Comparison of ENCODE assay signal across 18 cellular contexts in genomic region chr6:38391206-38391908, GRCh38.
DNase-seq lines count a peak whose midpoint lies in the region; ATAC-seq and TF ChIP-seq lines count a peak whose summit lies in the region.
"Had no signal": no experiment of that assay in that cellular context is flagged by ENCODE, and none has a peak within 500 bp of the region (broad histone marks: within the 10 kb centered on the region; RNA-seq: fewer than 3 reads in every experiment).

No MANE protein-coding gene starts in this region.

- TF ChIP-seq CTCF in choroid plexus epithelial cell (conservative IDR thresholded peaks at IDR 0.05; ENCODE audit: low read depth, low read length) (no peak), psoas muscle (IDR thresholded peaks at IDR 0.05) (no peak)

- no peaks in the 10 kb centered on the region for H3K27me3 ChIP-seq in H7 (ENCODE audit: control insufficient read depth, insufficient read depth, low read length)
- H3K27me3 ChIP-seq in psoas muscle (ENCODE audit: insufficient read depth in 3 of 3, low read length in 2 of 3): no peaks in the 10 kb centered on the region
- H3K27me3 ChIP-seq: esophagus squamous epithelium, Peyer's patch had no signal

- H3K4me1 Mint-ChIP-seq in activated T-cell treated with anti-CD3 and anti-CD28 coated beads, Interleukin-2, amount 50 U/mL, for 4 hours (ENCODE audit: low read depth): peaks cover 4% of the 10 kb centered on the region
- H3K4me1 Mint-ChIP-seq in activated T-helper 1 cell treated with anti-CD3 and anti-CD28 coated beads, Interleukin-12 subunit alpha, Interleukin-12 subunit beta, Interleukin-2, Interleukin-4 antibody, amounts not matched to agents 30 ng/mL and 10 ng/mL and 1 ng/mL, durations not matched to agents 14 hours and 24 hours and 36 hours (ENCODE audit: low read depth): no peaks in the 10 kb centered on the region

- no peak overlapping the region for H3K27ac Mint-ChIP-seq in activated T-helper 1 cell treated with anti-CD3 and anti-CD28 coated beads, Interleukin-12 subunit alpha, Interleukin-12 subunit beta, Interleukin-2, Interleukin-4 antibody, amounts not matched to agents 30 ng/mL and 10 ng/mL and 1 ng/mL, durations not matched to agents 14 hours and 24 hours and 36 hours
- H3K27ac Mint-ChIP-seq: memory B cell had no signal

- peaks cover 6% of the 10 kb centered on the region for H3K36me3 Mint-ChIP-seq in activated T-cell treated with anti-CD3 and anti-CD28 coated beads, Interleukin-2, amount 50 U/mL, for 4 hours (ENCODE audit: insufficient read depth)
- no peaks in the 10 kb centered on the region for H3K36me3 Mint-ChIP-seq in activated T-helper 1 cell treated with anti-CD3 and anti-CD28 coated beads, Interleukin-12 subunit alpha, Interleukin-12 subunit beta, Interleukin-2, Interleukin-4 antibody, amounts not matched to agents 30 ng/mL and 10 ng/mL and 1 ng/mL, durations not matched to agents 14 hours and 24 hours and 36 hours (ENCODE audit: low read depth)

- H3K27ac ChIP-seq in psoas muscle: peak overlapping the region; percentile 18
- H3K27ac ChIP-seq: esophagus squamous epithelium, Peyer's patch had no signal

- no peaks in the 10 kb centered on the region for H3K27me3 Mint-ChIP-seq in activated T-cell treated with anti-CD3 and anti-CD28 coated beads, Interleukin-2, amount 50 U/mL, for 4 hours (ENCODE audit: low read depth)
- no peaks in the 10 kb centered on the region for H3K27me3 Mint-ChIP-seq in activated T-helper 1 cell treated with anti-CD3 and anti-CD28 coated beads, Interleukin-12 subunit alpha, Interleukin-12 subunit beta, Interleukin-2, Interleukin-4 antibody, amounts not matched to agents 30 ng/mL and 10 ng/mL and 1 ng/mL, durations not matched to agents 14 hours and 24 hours and 36 hours (ENCODE audit: insufficient read depth)
- H3K27me3 Mint-ChIP-seq: memory B cell had no signal

- H3K9me3 ChIP-seq in psoas muscle: no peaks in the 10 kb centered on the region
- H3K9me3 ChIP-seq: esophagus squamous epithelium, Peyer's patch had no signal

- H3K9me3 Mint-ChIP-seq in activated T-cell treated with anti-CD3 and anti-CD28 coated beads, Interleukin-2, amount 50 U/mL, for 4 hours: no peaks in the 10 kb centered on the region
- H3K9me3 Mint-ChIP-seq in activated T-helper 1 cell treated with anti-CD3 and anti-CD28 coated beads, Interleukin-12 subunit alpha, Interleukin-12 subunit beta, Interleukin-2, Interleukin-4 antibody, amounts not matched to agents 30 ng/mL and 10 ng/mL and 1 ng/mL, durations not matched to agents 14 hours and 24 hours and 36 hours: no peaks in the 10 kb centered on the region
- H3K9me3 Mint-ChIP-seq: memory B cell had no signal

- intact Hi-C loops in psoas muscle (cut with DNase I): no loop called here
- intact Hi-C loops in activated T-helper 1 cell treated with anti-CD3 and anti-CD28 coated beads, Interleukin-12 subunit alpha, Interleukin-12 subunit beta, Interleukin-2, Interleukin-4 antibody, amounts not matched to agents 30 ng/mL and 10 ng/mL and 1 ng/mL, durations not matched to agents 14 hours and 24 hours and 36 hours (cut with micrococcal nuclease): no loop called here

- peaks cover 23% of the 10 kb centered on the region for H3K4me1 ChIP-seq in psoas muscle
- H3K4me1 ChIP-seq: Peyer's patch had no signal

- WGBS in psoas muscle, 3 donors: 93% methylated on average over 5 of the region's 5 CpGs

- H3K36me3 ChIP-seq in H7 (replicated peaks; ENCODE audit: control insufficient read depth, insufficient read depth, low read length) (no peaks in the 10 kb centered on the region), psoas muscle (ENCODE audit: insufficient read depth in 1 of 2, low read depth in 1 of 2) (no peaks in the 10 kb centered on the region)
- H3K36me3 ChIP-seq: esophagus squamous epithelium, Peyer's patch had no signal

- DNase-seq in H7 (peak; percentile 5), NCI-H226 (peak; percentile 9), choroid plexus epithelial cell (ENCODE audit: low read depth) (peak; percentile 39), psoas muscle (no peak)
- no peak for DNase-seq in activated T-cell treated with anti-CD3 and anti-CD28 coated beads, Interleukin-2, amount 50 U/mL, for 4 hours
- no peak for DNase-seq in activated T-helper 1 cell treated with anti-CD3 and anti-CD28 coated beads, Interleukin-12 subunit alpha, Interleukin-12 subunit beta, Interleukin-2, Interleukin-4 antibody, amounts not matched to agents 30 ng/mL and 10 ng/mL and 1 ng/mL, durations not matched to agents 14 hours and 24 hours and 36 hours (ENCODE audit: low spot score)
- DNase-seq: activated CD8-positive, alpha-beta memory T cell treated with anti-CD3 and anti-CD28 coated beads, Interleukin-2, amount 50 U/mL, for 4 hours; C1 segment of cervical spinal cord; esophagus squamous epithelium; NCI-H1436; NCI-H524 treated with DMSO at 0.1 percent for 48 hours; Peyer's patch; right cardiac atrium; T-helper 1 cell; trophoblast cell had no signal

- H3K4me3 ChIP-seq in H7 (ENCODE audit: insufficient read depth, low read depth, low read length) (no peak overlapping the region), choroid plexus epithelial cell (ENCODE audit: low read depth, low read length) (no peak overlapping the region), psoas muscle (no peak overlapping the region)
- H3K4me3 ChIP-seq: esophagus squamous epithelium, Peyer's patch had no signal

- peak; percentile 95 to 97 (median 96) for ATAC-seq in psoas muscle
- no peak for ATAC-seq in activated T-cell treated with anti-CD3 and anti-CD28 coated beads, Interleukin-2, amount 50 U/mL, for 4 hours
- no peak for ATAC-seq in GM21447 (IDR thresholded peaks at IDR 0.05; ENCODE audit: unreplicated experiment)
- ATAC-seq in GM21515 (IDR thresholded peaks at IDR 0.05; ENCODE audit: unreplicated experiment): no peak
- ATAC-seq: right cardiac atrium had no signal

- no peak overlapping the region for H3K4me3 Mint-ChIP-seq in activated T-cell treated with anti-CD3 and anti-CD28 coated beads, Interleukin-2, amount 50 U/mL, for 4 hours
- no peak overlapping the region for H3K4me3 Mint-ChIP-seq in activated T-helper 1 cell treated with anti-CD3 and anti-CD28 coated beads, Interleukin-12 subunit alpha, Interleukin-12 subunit beta, Interleukin-2, Interleukin-4 antibody, amounts not matched to agents 30 ng/mL and 10 ng/mL and 1 ng/mL, durations not matched to agents 14 hours and 24 hours and 36 hours
- H3K4me3 Mint-ChIP-seq: memory B cell had no signal

Comparison
In these comparisons a context has a peak if more than half of its experiments do, and no peak if none do; other contexts are left out.
1. DNase-seq: peak in H7 (single experiment), NCI-H226 (single experiment) and choroid plexus epithelial cell (single experiment); none in psoas muscle (0 of 2), activated T-cell treated with anti-CD3 and anti-CD28 coated beads, Interleukin-2, amount 50 U/mL, for 4 hours (single experiment) and activated T-helper 1 cell treated with anti-CD3 and anti-CD28 coated beads, Interleukin-12 subunit alpha, Interleukin-12 subunit beta, Interleukin-2, Interleukin-4 antibody, amounts not matched to agents 30 ng/mL and 10 ng/mL and 1 ng/mL, durations not matched to agents 14 hours and 24 hours and 36 hours (single experiment).
2. ATAC-seq: peak in psoas muscle (4 of 4); none in activated T-cell treated with anti-CD3 and anti-CD28 coated beads, Interleukin-2, amount 50 U/mL, for 4 hours (0 of 2), GM21447 (single experiment) and GM21515 (single experiment).